Comparison of ENCODE assay signal across 2 cellular contexts in the genomic region with DNA sequence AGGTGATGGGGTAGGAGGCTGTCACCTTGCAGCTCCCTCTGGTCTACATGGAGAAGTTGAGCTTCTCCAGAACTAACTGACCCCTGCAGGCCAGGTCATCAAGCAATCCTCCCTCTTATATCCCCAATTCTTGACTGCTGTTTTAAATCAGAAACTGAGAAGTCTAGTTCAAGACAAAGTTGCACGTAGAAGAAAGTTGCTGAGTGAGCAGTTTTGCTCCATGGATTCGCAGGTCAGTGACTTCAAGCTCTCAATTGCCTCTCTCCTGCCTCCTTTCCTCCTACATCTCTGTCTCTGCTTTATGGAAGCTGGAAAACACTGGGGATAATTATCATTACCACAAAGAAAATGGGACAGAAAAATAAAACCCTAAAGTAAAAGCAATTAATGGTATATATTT.
A peak's percentile ranks its signal among the peaks of the same experiment; 100 is the strongest.
TF ChIP-seq lines count a peak whose summit lies in the region.

No MANE protein-coding gene starts in this region.

TF ChIP-seq in A549, 52 proteins besides CTCF, POLR2A, EP300 and RAD21:
- peak; percentile 93 for TF ChIP-seq MAFK (IDR thresholded peaks at IDR 0.05; ENCODE audit: partially characterized antibody)
- TF ChIP-seq RFX5 (IDR thresholded peaks at IDR 0.05): no peak
TF ChIP-seq in A549: peak in this region for 1.

TF ChIP-seq in HepG2, 621 proteins besides CTCF, POLR2A, EP300 and RAD21:
- TF ChIP-seq MBD4 (IDR thresholded peaks at IDR 0.05; ENCODE audit: borderline replicate concordance, low read length) (no peak), MAFK (conservative IDR thresholded peaks at IDR 0.05 in 1 of 2, IDR thresholded peaks at IDR 0.05 in 1 of 2; ENCODE audit: low read length in 2 of 2) (peak; percentile 98), MAFG (CRISPR knock-in tag; IDR thresholded peaks at IDR 0.05) (peak; percentile 53; the same call in 1 of the 2 replicates), MAFF (IDR thresholded peaks at IDR 0.05; ENCODE audit: low read depth, low read length) (peak; percentile 97)
